Comparison of ENCODE assay signal across 10 cellular contexts in genomic region chr2:72920317-72921087, GRCh38. TPM values are rescaled to one million over a fixed set of nuclear protein-coding genes. Genes with fewer than 3 reads are reported as not detected.
A peak's percentile ranks its signal among the peaks of the same experiment; 100 is the strongest.
DNase-seq lines count a peak whose midpoint lies in the region; ATAC-seq, FAIRE-seq and TF ChIP-seq lines count a peak whose summit lies in the region.
"Had no signal": no experiment of that assay in that cellular context is flagged by ENCODE, and none has a peak within 500 bp of the region (broad histone marks: within the 10 kb centered on the region; RNA-seq: fewer than 3 reads in every experiment).

No MANE protein-coding gene starts in this region.

- peaks cover 51% of the 10 kb centered on the region for H3F3A ChIP-seq in neural progenitor cell (ENCODE audit: low read depth)

- no peaks in the 10 kb centered on the region for H3K79me2 ChIP-seq in neural progenitor cell (ENCODE audit: low read depth)

- POLR2A ChIA-PET in CD8-positive, alpha-beta T cell (lab: Charles Lee) = no interaction called here

- H3K4me3 Mint-ChIP-seq in CD8-positive, alpha-beta T cell = peak overlapping the region; percentile 47
- H3K4me3 Mint-ChIP-seq in neural progenitor cell = peak overlapping the region; percentile 71

- H3K36me3 Mint-ChIP-seq in CD8-positive, alpha-beta T cell = no peaks in the 10 kb centered on the region
- no peaks in the 10 kb centered on the region for H3K36me3 Mint-ChIP-seq in neural progenitor cell

- H3K4me2 ChIP-seq in neural progenitor cell = peak overlapping the region; percentile 91

- peak in 2 of 7 experiments; percentile 19 to 48 for DNase-seq in CD8-positive, alpha-beta T cell
- DNase-seq in NCI-H1092 (lab: John Stamatoyannopoulos, UW) (peak; percentile 8), colonic mucosa (peak; percentile 19), neural progenitor cell (ENCODE audit: low spot score) (peak; percentile 90), GM12892 (ENCODE audit: insufficient read length) (no peak), urothelium cell line (ENCODE audit: low spot score) (no peak)

- TF ChIP-seq POLR2A in GM12892 (IDR thresholded peaks at IDR 0.05; ENCODE audit: low read depth, low read length) = no peak

- H3K9me3 Mint-ChIP-seq in CD8-positive, alpha-beta T cell = no peaks in the 10 kb centered on the region
- H3K9me3 Mint-ChIP-seq in neural progenitor cell = peaks cover 2% of the 10 kb centered on the region

- peaks cover 36% of the 10 kb centered on the region for H3K4me1 ChIP-seq in CD8-positive, alpha-beta T cell (ENCODE audit: insufficient read depth, low read length)
- H3K4me1 ChIP-seq in colonic mucosa (peaks cover 41% of the 10 kb centered on the region), neural progenitor cell (peaks cover 46% of the 10 kb centered on the region)

- H3K9me3 ChIP-seq in CD8-positive, alpha-beta T cell (ENCODE audit: low read length) = no peaks in the 10 kb centered on the region
- H3K9me3 ChIP-seq in colonic mucosa = no peaks in the 10 kb centered on the region
- no peaks in the 10 kb centered on the region for H3K9me3 ChIP-seq in neural progenitor cell (ENCODE audit: low read depth)

- peaks cover 55% of the 10 kb centered on the region for H3K27me3 Mint-ChIP-seq in CD8-positive, alpha-beta T cell (ENCODE audit: low read depth)
- H3K27me3 Mint-ChIP-seq in neural progenitor cell (ENCODE audit: insufficient read depth, low read depth) = peaks cover 69% of the 10 kb centered on the region

- H3K27ac ChIP-seq in CD8-positive, alpha-beta T cell (ENCODE audit: low read depth, low read length) = no peak overlapping the region
- no peak overlapping the region for H3K27ac ChIP-seq in colonic mucosa
- no peak overlapping the region for H3K27ac ChIP-seq in neural progenitor cell

- no peak overlapping the region for H3K27ac Mint-ChIP-seq in CD8-positive, alpha-beta T cell
- no peak overlapping the region for H3K27ac Mint-ChIP-seq in neural progenitor cell

- H3K9ac ChIP-seq in colonic mucosa (ENCODE audit: low read depth in 2 of 2, low read length in 2 of 2) (no peak overlapping the region), neural progenitor cell (no peak overlapping the region)

- H3K36me3 ChIP-seq in CD8-positive, alpha-beta T cell (ENCODE audit: insufficient read depth, low read length) = no peaks in the 10 kb centered on the region
- H3K36me3 ChIP-seq in colonic mucosa (no peaks in the 10 kb centered on the region), neural progenitor cell (no peaks in the 10 kb centered on the region)

- intact Hi-C loops in CD8-positive, alpha-beta T cell (cut with DNase I, micrococcal nuclease) = no loop called here
- intact Hi-C loops in colonic mucosa (cut with DNase I) = no loop called here

- peaks cover 37% of the 10 kb centered on the region for H3K27me3 ChIP-seq in CD8-positive, alpha-beta T cell (ENCODE audit: insufficient read depth, low read length)
- H3K27me3 ChIP-seq in colonic mucosa = peaks cover 93% of the 10 kb centered on the region
- peaks cover 100% of the 10 kb centered on the region for H3K27me3 ChIP-seq in neural progenitor cell

- FAIRE-seq in GM12892 (lab: Jason Lieb, UNC) = no peak
- FAIRE-seq in urothelium cell line (lab: Jason Lieb, UNC) = no peak
- FAIRE-seq: H54 had no signal

- CTCF ChIA-PET in CD8-positive, alpha-beta T cell (lab: Charles Lee) = no interaction called here

- peak overlapping the region; percentile 72 for H2AFZ ChIP-seq in neural progenitor cell (replicated peaks)

- ATAC-seq in CD8-positive, alpha-beta T cell = peak; percentile 28
- ATAC-seq in HG02870 (IDR thresholded peaks at IDR 0.05; ENCODE audit: unreplicated experiment) (no peak), HG02763 (IDR thresholded peaks at IDR 0.05; ENCODE audit: unreplicated experiment) (no peak)

- peak overlapping the region; percentile 35 for H3K4me3 ChIP-seq in CD8-positive, alpha-beta T cell (ENCODE audit: low read depth, low read length)
- H3K4me3 ChIP-seq in colonic mucosa = no peak overlapping the region
- peak overlapping the region; percentile 44 for H3K4me3 ChIP-seq in neural progenitor cell

- H3K4me1 Mint-ChIP-seq in CD8-positive, alpha-beta T cell (ENCODE audit: low read depth) = peaks cover 26% of the 10 kb centered on the region
- peaks cover 14% of the 10 kb centered on the region for H3K4me1 Mint-ChIP-seq in neural progenitor cell

- peaks cover 72% of the 10 kb centered on the region for H4K20me1 ChIP-seq in neural progenitor cell (ENCODE audit: low read depth)

- no peak for TF ChIP-seq CTCF in CD8-positive, alpha-beta T cell (IDR thresholded peaks at IDR 0.05)
- TF ChIP-seq CTCF in colonic mucosa (IDR thresholded peaks at IDR 0.05) (no peak), neural progenitor cell (IDR thresholded peaks at IDR 0.05) (no peak)

RNA-seq across cellular contexts. Expression of gene EMX1, which starts 3.2 kb away (rescaled TPM):
- total RNA-seq in CD8-positive, alpha-beta T cell = not detected
- total RNA-seq in colonic mucosa = 1 to 10 TPM; 1.1 to 2.0 TPM
- total RNA-seq in neural progenitor cell (ENCODE audit: low replicate concordance) = 0.43 and 7.3 TPM in 2 replicates
- 0.66 TPM for polyA plus RNA-seq in GM12892 (2012; ENCODE audit: missing spikeins)
- total RNA-seq: pulmonary artery endothelial cell had no signal

RNA-seq across cellular contexts. Expression of gene SPR, which starts 33.3 kb away (rescaled TPM):
- total RNA-seq in CD8-positive, alpha-beta T cell = not detected
- 100 to 1,000 TPM in 1 of 2 donors, 10 to 100 TPM in 1; 79.6 to 129 TPM for total RNA-seq in colonic mucosa
- total RNA-seq in neural progenitor cell (ENCODE audit: low replicate concordance) = 2.2 and 4.4 TPM in 2 replicates
- 2.8 TPM for polyA plus RNA-seq in GM12892 (2012; ENCODE audit: missing spikeins)

Comparison
In these comparisons a context has a peak if more than half of its experiments do, and no peak if none do; other contexts are left out.
1. DNase-seq: peak in NCI-H1092 (single experiment), colonic mucosa (single experiment) and neural progenitor cell (single experiment); none in GM12892 (single experiment) and urothelium cell line (single experiment).
2. RNA of gene SPR, which starts 33.3 kb away (total RNA-seq): 79.6 to 129 TPM in colonic mucosa; 2.2 to 4.4 TPM in neural progenitor cell and not detected in CD8-positive, alpha-beta T cell; every median in the first group is over 10 times any median in the second.